ENCODE assay signal across 15 cellular contexts in the genomic region with DNA sequence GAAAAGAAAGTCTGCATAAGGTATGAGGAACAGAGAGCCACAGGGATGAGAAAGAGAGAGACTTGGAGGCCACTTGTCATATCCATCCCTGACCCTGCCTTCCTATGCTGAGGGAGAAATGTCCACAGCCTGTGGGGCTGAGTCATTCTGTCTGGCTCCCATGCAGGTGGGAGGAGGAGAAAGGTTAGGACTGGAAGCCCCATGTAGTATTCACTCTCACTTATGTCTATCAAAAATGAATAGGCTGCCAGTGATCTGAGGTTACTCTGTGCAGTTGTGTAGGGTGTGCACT.
DNase-seq lines count a peak whose midpoint lies in the region; ATAC-seq, FAIRE-seq and TF ChIP-seq lines count a peak whose summit lies in the region.
"Had no signal": no experiment of that assay in that cellular context is flagged by ENCODE, and none has a peak within 500 bp of the region (broad histone marks: within the 10 kb centered on the region; RNA-seq: fewer than 3 reads in every experiment).

No MANE protein-coding gene starts in this region.

- TF ChIP-seq POLR2A in IMR-90 (IDR thresholded peaks at IDR 0.05; ENCODE audit: low read depth, low read length) (no peak), HepG2 (IDR thresholded peaks at IDR 0.05; ENCODE audit: insufficient read depth in 1 of 2, low read depth in 2 of 2, low read length in 2 of 2) (no peak), thyroid gland (IDR thresholded peaks at IDR 0.05) (no peak)

- TF ChIP-seq EP300 in HepG2 (IDR thresholded peaks at IDR 0.05; ENCODE audit: low read depth in 2 of 2, low read length in 2 of 2) (no peak), HepG2 (CRISPR knock-in tag; IDR thresholded peaks at IDR 0.05; ENCODE audit: borderline replicate concordance) (no peak)

- no peak overlapping the region for H2BK15ac ChIP-seq in IMR-90 (ENCODE audit: low read depth, low read length)

- H3K9me1 ChIP-seq in IMR-90 (ENCODE audit: insufficient read depth, low read length): peaks cover 3% of the 10 kb centered on the region; the same call in 1 of the 2 replicates

- no peak overlapping the region for H3K23ac ChIP-seq in IMR-90 (ENCODE audit: low read depth, low read length)

- H3K18ac ChIP-seq in IMR-90 (ENCODE audit: low read depth, low read length): no peak overlapping the region

- H3K9me3 ChIP-seq in IMR-90 (ENCODE audit: control insufficient read depth, insufficient read depth, low read length) (no peaks in the 10 kb centered on the region), HepG2 (ENCODE audit: low read length) (no peaks in the 10 kb centered on the region), thyroid gland (no peaks in the 10 kb centered on the region)
- H3K9me3 ChIP-seq: adrenal gland, prostate gland had no signal

- dilution Hi-C loops in IMR-90 (cut with HindIII; ENCODE audit: low sequenced_read_pairs, unreplicated experiment): no loop called here

- in situ Hi-C loops in Caki2 (cut with HindIII; ENCODE audit: low pct_unique_long_range_greater_than_20kb, low sequenced_read_pairs): no loop called here
- in situ Hi-C loops in IMR-90 (cut with MboI; ENCODE audit: low sequenced_read_pairs): no loop called here
- in situ Hi-C loops in HepG2 (cut with HindIII; ENCODE audit: extremely low pct_ligation_motif_present, low pct_unique_long_range_greater_than_20kb): no loop called here

- intact Hi-C loops in IMR-90 (cut with micrococcal nuclease): no loop called here
- intact Hi-C loops in HepG2 (cut with micrococcal nuclease; ENCODE audit: unreplicated experiment): no loop called here
- intact Hi-C loops in thyroid gland (cut with DNase I): no loop called here

- DNase-seq in Caki2 (ENCODE audit: low read depth) (peak; percentile 37), IMR-90 (peak; percentile 13), bronchial epithelial cell (ENCODE audit: low read depth) (peak; percentile 71), HepG2 (ENCODE audit: low spot score) (no peak), DMS114 treated with DMSO at 0.1 percent for 48 hours (lab: John Stamatoyannopoulos, UW; ENCODE audit: unreplicated experiment) (no peak), thyroid gland (no peak), NCI-H524 (lab: John Stamatoyannopoulos, UW) (no peak)
- DNase-seq: foreskin melanocyte; H7; NK-92 treated with Interleukin-12 subunit alpha and Interleukin-12 subunit beta, amount 100 ng/mL, for 24 hours; stimulated activated CD4-positive, alpha-beta T cell treated with anti-CD3 and anti-CD28 coated beads, Interleukin-1b, Interleukin-23, amount 100 ng/mL, for 48 hours had no signal

- H2BK120ac ChIP-seq in IMR-90 (ENCODE audit: low read depth, low read length): no peak overlapping the region

- H3K4ac ChIP-seq in IMR-90 (ENCODE audit: low read depth, low read length): no peak overlapping the region

- no peak for TF ChIP-seq RAD21 in IMR-90 (IDR thresholded peaks at IDR 0.05; ENCODE audit: low read length)
- no peak for TF ChIP-seq RAD21 in HepG2 (CRISPR knock-in tag; IDR thresholded peaks at IDR 0.05)

- no peaks in the 10 kb centered on the region for H3K79me2 ChIP-seq in HepG2 (ENCODE audit: insufficient read depth, low read length)

- H2AFZ ChIP-seq in IMR-90 (replicated peaks; ENCODE audit: low read length, poor library complexity): no peak overlapping the region
- no peak overlapping the region for H2AFZ ChIP-seq in HepG2 (ENCODE audit: low read length)

- H3K4me1 ChIP-seq in IMR-90 (ENCODE audit: control insufficient read depth, insufficient read depth, low read length): peaks cover 6% of the 10 kb centered on the region
- H3K4me1 ChIP-seq in HepG2 (ENCODE audit: insufficient read depth, low read length): peaks cover 9% of the 10 kb centered on the region
- H3K4me1 ChIP-seq in thyroid gland: no peaks in the 10 kb centered on the region
- H3K4me1 ChIP-seq: prostate gland had no signal

- no peak for TF ChIP-seq CTCF in IMR-90 (conservative IDR thresholded peaks at IDR 0.05; ENCODE audit: low read depth, low read length)
- no peak for TF ChIP-seq CTCF in bronchial epithelial cell (IDR thresholded peaks at IDR 0.05; ENCODE audit: insufficient read depth, low read length, severe bottlenecking)
- no peak for TF ChIP-seq CTCF in HepG2 (CRISPR knock-in tag; IDR thresholded peaks at IDR 0.05)
- no peak for TF ChIP-seq CTCF in thyroid gland (IDR thresholded peaks at IDR 0.05)

- H3K14ac ChIP-seq in IMR-90 (replicated peaks; ENCODE audit: low read depth, low read length): no peak overlapping the region

- H3K9ac ChIP-seq in IMR-90 (ENCODE audit: low read depth, low read length) (no peak overlapping the region), HepG2 (ENCODE audit: insufficient read depth, low read depth, low read length) (no peak overlapping the region)

- no peak overlapping the region for H4K5ac ChIP-seq in IMR-90 (ENCODE audit: low read depth, low read length)

- no peak overlapping the region for H3K56ac ChIP-seq in IMR-90 (ENCODE audit: extremely low read depth, insufficient read depth, low read length)

- H4K8ac ChIP-seq in IMR-90 (ENCODE audit: low read depth in 2 of 2, low read length in 2 of 2): no peak overlapping the region

- H4K20me1 ChIP-seq in IMR-90 (ENCODE audit: insufficient read depth, low read length) (no peaks in the 10 kb centered on the region; the same call in 1 of the 2 replicates), HepG2 (ENCODE audit: insufficient read depth, low read length) (no peaks in the 10 kb centered on the region)

- H2BK5ac ChIP-seq in IMR-90 (ENCODE audit: low read depth, low read length, poor library complexity, severe bottlenecking): no peak overlapping the region

- FAIRE-seq in bronchial epithelial cell (lab: Jason Lieb, UNC): no peak
- FAIRE-seq in HepG2 (lab: Jason Lieb, UNC): no peak

- H2BK20ac ChIP-seq in IMR-90 (ENCODE audit: low read depth, low read length): no peak overlapping the region

- no peak overlapping the region for H2AK9ac ChIP-seq in IMR-90 (replicated peaks; ENCODE audit: low read depth, low read length, poor library complexity)

- no peak overlapping the region for H3K4me3 ChIP-seq in IMR-90 (ENCODE audit: insufficient read depth, low read depth, low read length)
- H3K4me3 ChIP-seq in bronchial epithelial cell (ENCODE audit: low read depth, low read length): no peak overlapping the region
- no peak overlapping the region for H3K4me3 ChIP-seq in HepG2 (replicated peaks in 1 of 3; ENCODE audit: insufficient read depth in 1 of 3, low read depth in 2 of 3, low read length in 3 of 3)
- no peak overlapping the region for H3K4me3 ChIP-seq in thyroid gland (replicated peaks in 1 of 3)
- H3K4me3 ChIP-seq: adrenal gland, prostate gland had no signal

- BruUV-seq in IMR-90 (replicated peaks; lab: Mats Ljungman, UMichigan) (no TSS peak), HepG2 (replicated peaks; lab: Mats Ljungman, UMichigan) (no TSS peak)

- ATAC-seq in IMR-90 (ENCODE audit: low read depth): no peak
- peak; percentile 27; the same call in 1 of the 3 replicates for ATAC-seq in HepG2
- no peak for ATAC-seq in HG03280 (IDR thresholded peaks at IDR 0.05; ENCODE audit: unreplicated experiment)
- ATAC-seq: WTC11 had no signal

- H3K27me3 ChIP-seq in IMR-90 (ENCODE audit: control insufficient read depth, insufficient read depth, low read length): peaks cover 12% of the 10 kb centered on the region
- no peaks in the 10 kb centered on the region for H3K27me3 ChIP-seq in bronchial epithelial cell (ENCODE audit: control insufficient read depth, insufficient read depth, low read length)
- H3K27me3 ChIP-seq in HepG2 (ENCODE audit: control insufficient read depth in 1 of 2, insufficient read depth in 2 of 2, low read length in 2 of 2): peaks cover 2 to 11% of the 10 kb centered on the region in 2 experiments; a peak in 4 of 5 replicates
- no peaks in the 10 kb centered on the region for H3K27me3 ChIP-seq in thyroid gland
- H3K27me3 ChIP-seq: adrenal gland had no signal

- H3K36me3 ChIP-seq in IMR-90 (ENCODE audit: control insufficient read depth, insufficient read depth, low read length) (no peaks in the 10 kb centered on the region), bronchial epithelial cell (ENCODE audit: control insufficient read depth, insufficient read depth, low read length) (no peaks in the 10 kb centered on the region), HepG2 (replicated peaks in 1 of 2; ENCODE audit: control insufficient read depth in 1 of 2, insufficient read depth in 2 of 2, low read length in 2 of 2) (no peaks in the 10 kb centered on the region), thyroid gland (no peaks in the 10 kb centered on the region)
- H3K36me3 ChIP-seq: adrenal gland, prostate gland had no signal

- H3K27ac ChIP-seq in IMR-90 (ENCODE audit: insufficient read depth, low read length) (no peak overlapping the region), HepG2 (ENCODE audit: extremely low read length, insufficient read depth, low read length) (no peak overlapping the region), thyroid gland (no peak overlapping the region)
- H3K27ac ChIP-seq: prostate gland had no signal

- H2AK5ac ChIP-seq in IMR-90 (ENCODE audit: low read depth, low read length): no peak overlapping the region

- H3K4me2 ChIP-seq in IMR-90 (ENCODE audit: low read depth, low read length) (no peak overlapping the region), HepG2 (ENCODE audit: low read depth, low read length) (no peak overlapping the region)

- CTCF ChIA-PET in IMR-90 (lab: Yijun Ruan, JAX): no interaction called here
- CTCF ChIA-PET in HepG2 (lab: Yijun Ruan, JAX; ENCODE audit: low intra/inter-chr PET ratio, low total read pairs): no interaction called here

- no peak overlapping the region for H4K91ac ChIP-seq in IMR-90 (ENCODE audit: insufficient read depth, low read depth, low read length)

- H3K79me1 ChIP-seq in IMR-90 (ENCODE audit: low read depth in 1 of 2, low read length in 2 of 2): no peaks in the 10 kb centered on the region

- POLR2A ChIA-PET in IMR-90 (lab: Charles Lee; ENCODE audit: unreplicated experiment) (no interaction called here), HepG2 (lab: Yijun Ruan, JAX) (no interaction called here)

TF ChIP-seq in IMR-90, 13 proteins besides CTCF, POLR2A, EP300 and RAD21 (continues in another document):
- TF ChIP-seq NFE2L2 (IDR thresholded peaks at IDR 0.05; ENCODE audit: low read depth, low read length) (no peak), RFX5 (IDR thresholded peaks at IDR 0.05; ENCODE audit: low read depth, low read length) (no peak), BHLHE40 (IDR thresholded peaks at IDR 0.05; ENCODE audit: low read depth, low read length) (no peak), MXI1 (IDR thresholded peaks at IDR 0.05; ENCODE audit: borderline replicate concordance, low read depth, low read length) (no peak), MAZ (IDR thresholded peaks at IDR 0.05; ENCODE audit: borderline replicate concordance, low read depth, low read length) (no peak), SMC3 (IDR thresholded peaks at IDR 0.05; ENCODE audit: low read depth, low read length) (no peak)

Comparison
In these comparisons a context has a peak if more than half of its experiments do, and no peak if none do; other contexts are left out.
1. DNase-seq: peak in Caki2 (single experiment), IMR-90 (single experiment) and bronchial epithelial cell (single experiment); none in HepG2 (single experiment), DMS114 treated with DMSO at 0.1 percent for 48 hours (single experiment), thyroid gland (0 of 2) and NCI-H524 (0 of 2).